Comparison of ENCODE assay signal across 10 cellular contexts in the genomic region with DNA sequence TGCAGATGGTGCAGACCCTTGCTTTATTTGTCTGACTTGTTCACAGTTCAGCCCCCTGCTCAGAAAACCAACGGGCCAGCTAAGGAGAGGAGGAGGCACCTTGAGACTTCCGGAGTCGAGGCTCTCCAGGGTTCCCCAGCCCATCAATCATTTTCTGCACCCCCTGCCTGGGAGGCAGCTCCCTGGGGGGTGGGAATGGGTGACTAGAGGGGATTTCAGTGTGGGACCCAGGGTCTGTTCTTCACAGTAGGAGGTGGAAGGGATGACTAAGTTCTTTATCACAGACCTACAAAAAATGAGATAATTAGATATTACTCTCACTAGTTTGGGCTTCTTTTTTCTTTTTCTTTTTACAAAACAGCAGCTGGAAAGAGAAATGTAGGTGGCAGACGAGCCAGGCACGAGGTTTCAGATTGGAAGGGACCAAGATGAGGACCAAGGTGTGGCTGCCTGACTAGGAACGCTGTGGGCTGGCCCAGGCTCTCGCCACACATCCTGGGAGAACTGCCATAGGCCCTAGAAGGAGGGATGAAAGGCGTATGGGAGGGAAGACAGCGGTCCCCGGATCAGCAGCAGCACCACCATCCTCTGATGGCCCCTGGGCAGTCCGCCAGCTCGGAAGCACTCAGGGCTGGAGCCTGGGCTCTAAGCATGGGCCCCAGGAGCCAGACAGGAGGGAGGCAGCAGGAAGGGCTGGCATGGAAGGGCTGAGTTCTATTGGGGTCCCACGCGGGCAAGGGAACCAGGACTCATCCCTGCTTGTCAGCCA. TPM values are rescaled to one million over a fixed set of nuclear protein-coding genes. Genes with fewer than 3 reads are reported as not detected.
DNase-seq lines count a peak whose midpoint lies in the region; ATAC-seq and TF ChIP-seq lines count a peak whose summit lies in the region.
"Had no signal": no experiment of that assay in that cellular context is flagged by ENCODE, and none has a peak within 500 bp of the region (broad histone marks: within the 10 kb centered on the region; RNA-seq: fewer than 3 reads in every experiment).

No MANE protein-coding gene starts in this region.

- no peak for TF ChIP-seq CTCF in transverse colon (IDR thresholded peaks at IDR 0.05)

- peaks cover 16% of the 10 kb centered on the region for H3K36me3 Mint-ChIP-seq in activated CD4-positive, alpha-beta T cell treated with anti-CD3 and anti-CD28 coated beads, Interleukin-2, amount 10 ng/mL, durations not matched to agents 7 days and 5 days (ENCODE audit: low read depth)
- peaks cover 6% of the 10 kb centered on the region for H3K36me3 Mint-ChIP-seq in activated naive CD8-positive, alpha-beta T cell treated with anti-CD3 and anti-CD28 coated beads, Interleukin-2, amount 10 ng/mL, durations not matched to agents 7 days and 5 days

- H3K4me3 ChIP-seq in transverse colon: no peak overlapping the region

- H3K27ac ChIP-seq in transverse colon: peak overlapping the region; percentile 98

- H3K36me3 ChIP-seq in transverse colon: no peaks in the 10 kb centered on the region

- DNase-seq in activated CD4-positive, alpha-beta T cell treated with anti-CD3 and anti-CD28 coated beads, Interleukin-2, amount 10 ng/mL, durations not matched to agents 7 days and 5 days: no peak
- DNase-seq in activated CD4-positive, alpha-beta T cell treated with anti-CD3 and anti-CD28 coated beads, Interleukin-2, amount 50 U/mL, for 4 hours: no peak
- DNase-seq in activated naive CD8-positive, alpha-beta T cell treated with anti-CD3 and anti-CD28 coated beads, Interleukin-2, amount 10 ng/mL, durations not matched to agents 7 days and 5 days: no peak
- DNase-seq in iris pigment epithelial cell (ENCODE audit: low read depth): peak; percentile 75
- DNase-seq in transverse colon: no peak
- no peak for DNase-seq in OCI-M1 (lab: John Stamatoyannopoulos, UW)
- DNase-seq in COR-L47 (lab: John Stamatoyannopoulos, UW): no peak
- no peak for DNase-seq in foreskin melanocyte
- DNase-seq: DMS53 had no signal

- H3K9me3 Mint-ChIP-seq in activated CD4-positive, alpha-beta T cell treated with anti-CD3 and anti-CD28 coated beads, Interleukin-2, amount 10 ng/mL, durations not matched to agents 7 days and 5 days: no peaks in the 10 kb centered on the region
- H3K9me3 Mint-ChIP-seq in activated naive CD8-positive, alpha-beta T cell treated with anti-CD3 and anti-CD28 coated beads, Interleukin-2, amount 10 ng/mL, durations not matched to agents 7 days and 5 days: no peaks in the 10 kb centered on the region
- H3K9me3 Mint-ChIP-seq: dendritic cell treated with granulocyte-macrophage colony-stimulating factor and Interleukin-4, amounts not matched to agents 40 ng/mL and 50 ng/mL, for 4 days had no signal

- TF ChIP-seq POLR2A in transverse colon (IDR thresholded peaks at IDR 0.05): no peak

- no peaks in the 10 kb centered on the region for H3K27me3 ChIP-seq in transverse colon

- H3K27me3 Mint-ChIP-seq in activated CD4-positive, alpha-beta T cell treated with anti-CD3 and anti-CD28 coated beads, Interleukin-2, amount 10 ng/mL, durations not matched to agents 7 days and 5 days: no peaks in the 10 kb centered on the region
- no peaks in the 10 kb centered on the region for H3K27me3 Mint-ChIP-seq in activated naive CD8-positive, alpha-beta T cell treated with anti-CD3 and anti-CD28 coated beads, Interleukin-2, amount 10 ng/mL, durations not matched to agents 7 days and 5 days

- no peak overlapping the region for H3K4me3 Mint-ChIP-seq in activated CD4-positive, alpha-beta T cell treated with anti-CD3 and anti-CD28 coated beads, Interleukin-2, amount 10 ng/mL, durations not matched to agents 7 days and 5 days
- no peak overlapping the region for H3K4me3 Mint-ChIP-seq in activated naive CD8-positive, alpha-beta T cell treated with anti-CD3 and anti-CD28 coated beads, Interleukin-2, amount 10 ng/mL, durations not matched to agents 7 days and 5 days

- H3K4me1 ChIP-seq in transverse colon: peaks cover 18 to 62% (median 39%) of the 10 kb centered on the region in 4 donors

- no peaks in the 10 kb centered on the region for H3K9me3 ChIP-seq in transverse colon

- peaks cover 39% of the 10 kb centered on the region for H3K4me1 Mint-ChIP-seq in activated CD4-positive, alpha-beta T cell treated with anti-CD3 and anti-CD28 coated beads, Interleukin-2, amount 10 ng/mL, durations not matched to agents 7 days and 5 days
- peaks cover 16% of the 10 kb centered on the region for H3K4me1 Mint-ChIP-seq in activated naive CD8-positive, alpha-beta T cell treated with anti-CD3 and anti-CD28 coated beads, Interleukin-2, amount 10 ng/mL, durations not matched to agents 7 days and 5 days

- H3K27ac Mint-ChIP-seq in activated CD4-positive, alpha-beta T cell treated with anti-CD3 and anti-CD28 coated beads, Interleukin-2, amount 10 ng/mL, durations not matched to agents 7 days and 5 days: peak overlapping the region; percentile 80
- peak overlapping the region; percentile 67 for H3K27ac Mint-ChIP-seq in activated naive CD8-positive, alpha-beta T cell treated with anti-CD3 and anti-CD28 coated beads, Interleukin-2, amount 10 ng/mL, durations not matched to agents 7 days and 5 days

- intact Hi-C loops in transverse colon (cut with DNase I; ENCODE audit: low total_unique reads): loop anchor here (5.0 kb wide), 1 partner anchor 90 kb away; no protein-coding TSS in a partner anchor

- CTCF ChIA-PET in activated CD4-positive, alpha-beta T cell treated with anti-CD3 and anti-CD28 coated beads, Interleukin-2, amount 10 ng/mL, durations not matched to agents 7 days and 5 days (lab: Charles Lee): interaction anchor here (0.6 to 1.9 kb wide), 4 partner anchors 9 to 154 kb away, joined by 3 to 6 read pairs (median 4); no protein-coding TSS in a partner anchor

- in situ Hi-C loops in transverse colon (cut with MboI; ENCODE audit: low pct_ligation_motif_present in 1 of 4, low pct_unique_long_range_greater_than_20kb in 1 of 4, low sequenced_read_pairs in 3 of 4): loop anchor here in 1 of 4 donors (10.0 kb wide), 1 partner anchor 162 kb away; no protein-coding TSS in a partner anchor

- ATAC-seq in activated naive CD8-positive, alpha-beta T cell treated with anti-CD3 and anti-CD28 coated beads, Interleukin-2, amount 10 ng/mL, durations not matched to agents 7 days and 5 days (ENCODE audit: low read depth): no peak

- POLR2A ChIA-PET in activated CD4-positive, alpha-beta T cell treated with anti-CD3 and anti-CD28 coated beads, Interleukin-2, amount 10 ng/mL, durations not matched to agents 7 days and 5 days (lab: Charles Lee): no interaction called here
- POLR2A ChIA-PET in activated naive CD8-positive, alpha-beta T cell treated with anti-CD3 and anti-CD28 coated beads, Interleukin-2, amount 10 ng/mL, durations not matched to agents 7 days and 5 days (lab: Charles Lee): interaction anchor here (0.8 to 1.5 kb wide), 5 partner anchors 12 to 136 kb away, joined by 3 to 5 read pairs (median 4); a partner anchor contains a TSS

- 61 to 64% methylated on average over 3 to 14 of the region's 14 CpGs for WGBS in transverse colon (ENCODE audit: low coverage in 1 of 2), 2 donors

- TF ChIP-seq EP300 in transverse colon (IDR thresholded peaks at IDR 0.05; ENCODE audit: low read depth): no peak

RNA-seq across cellular contexts. Expression of a gene that starts 14.2 kb away (rescaled TPM):
- 10 to 100 TPM; 74.3 to 75.5 TPM for total RNA-seq in activated CD4-positive, alpha-beta T cell treated with anti-CD3 and anti-CD28 coated beads, Interleukin-2, amount 10 ng/mL, durations not matched to agents 7 days and 5 days
- total RNA-seq in activated naive CD8-positive, alpha-beta T cell treated with anti-CD3 and anti-CD28 coated beads, Interleukin-2, amount 10 ng/mL, durations not matched to agents 7 days and 5 days: 10 to 100 TPM; 64.5 to 64.6 TPM
- total RNA-seq in transverse colon: 100 to 1,000 TPM in 1 of 4 donors, 10 to 100 TPM in 3; 68.5 to 317 (median 93.3) TPM

RNA-seq across cellular contexts. Expression of a gene that starts 39.6 kb away (rescaled TPM):
- 10 to 100 TPM; 14.3 to 17.1 TPM for total RNA-seq in activated CD4-positive, alpha-beta T cell treated with anti-CD3 and anti-CD28 coated beads, Interleukin-2, amount 10 ng/mL, durations not matched to agents 7 days and 5 days
- 10 to 100 TPM; 10.9 to 12.0 TPM for total RNA-seq in activated naive CD8-positive, alpha-beta T cell treated with anti-CD3 and anti-CD28 coated beads, Interleukin-2, amount 10 ng/mL, durations not matched to agents 7 days and 5 days
- 1 to 10 TPM in 2 of 4 donors, under 1 TPM in 2; 0.37 to 3.0 (median 1.5) TPM for total RNA-seq in transverse colon
